ENCODE assay signal across 2 cellular contexts in the genomic region with DNA sequence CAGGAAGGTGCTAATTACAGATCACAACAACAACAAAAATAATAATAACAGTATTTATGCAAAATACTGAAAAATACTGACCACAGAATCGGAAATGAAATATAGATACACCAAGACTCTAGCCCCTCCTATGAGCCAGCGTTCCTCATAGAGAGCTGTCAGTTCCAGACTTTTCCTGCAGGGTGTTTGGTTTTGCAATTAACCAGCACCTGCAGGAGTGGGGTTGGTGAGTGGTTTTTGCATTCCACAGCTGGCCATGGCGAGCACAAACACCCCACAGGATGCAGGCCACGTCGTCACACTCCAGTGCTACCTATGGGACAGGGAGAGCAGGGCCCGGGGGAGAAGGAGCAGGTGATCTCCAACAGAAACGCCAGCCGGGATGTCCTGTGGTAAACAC.
TF ChIP-seq lines count a peak whose summit lies in the region.

No MANE protein-coding gene starts in this region.

TF ChIP-seq in GM23338, 12 proteins besides CTCF, POLR2A, EP300 and RAD21 (continued from another document and continues in another):
- TF ChIP-seq, protein P1, sequence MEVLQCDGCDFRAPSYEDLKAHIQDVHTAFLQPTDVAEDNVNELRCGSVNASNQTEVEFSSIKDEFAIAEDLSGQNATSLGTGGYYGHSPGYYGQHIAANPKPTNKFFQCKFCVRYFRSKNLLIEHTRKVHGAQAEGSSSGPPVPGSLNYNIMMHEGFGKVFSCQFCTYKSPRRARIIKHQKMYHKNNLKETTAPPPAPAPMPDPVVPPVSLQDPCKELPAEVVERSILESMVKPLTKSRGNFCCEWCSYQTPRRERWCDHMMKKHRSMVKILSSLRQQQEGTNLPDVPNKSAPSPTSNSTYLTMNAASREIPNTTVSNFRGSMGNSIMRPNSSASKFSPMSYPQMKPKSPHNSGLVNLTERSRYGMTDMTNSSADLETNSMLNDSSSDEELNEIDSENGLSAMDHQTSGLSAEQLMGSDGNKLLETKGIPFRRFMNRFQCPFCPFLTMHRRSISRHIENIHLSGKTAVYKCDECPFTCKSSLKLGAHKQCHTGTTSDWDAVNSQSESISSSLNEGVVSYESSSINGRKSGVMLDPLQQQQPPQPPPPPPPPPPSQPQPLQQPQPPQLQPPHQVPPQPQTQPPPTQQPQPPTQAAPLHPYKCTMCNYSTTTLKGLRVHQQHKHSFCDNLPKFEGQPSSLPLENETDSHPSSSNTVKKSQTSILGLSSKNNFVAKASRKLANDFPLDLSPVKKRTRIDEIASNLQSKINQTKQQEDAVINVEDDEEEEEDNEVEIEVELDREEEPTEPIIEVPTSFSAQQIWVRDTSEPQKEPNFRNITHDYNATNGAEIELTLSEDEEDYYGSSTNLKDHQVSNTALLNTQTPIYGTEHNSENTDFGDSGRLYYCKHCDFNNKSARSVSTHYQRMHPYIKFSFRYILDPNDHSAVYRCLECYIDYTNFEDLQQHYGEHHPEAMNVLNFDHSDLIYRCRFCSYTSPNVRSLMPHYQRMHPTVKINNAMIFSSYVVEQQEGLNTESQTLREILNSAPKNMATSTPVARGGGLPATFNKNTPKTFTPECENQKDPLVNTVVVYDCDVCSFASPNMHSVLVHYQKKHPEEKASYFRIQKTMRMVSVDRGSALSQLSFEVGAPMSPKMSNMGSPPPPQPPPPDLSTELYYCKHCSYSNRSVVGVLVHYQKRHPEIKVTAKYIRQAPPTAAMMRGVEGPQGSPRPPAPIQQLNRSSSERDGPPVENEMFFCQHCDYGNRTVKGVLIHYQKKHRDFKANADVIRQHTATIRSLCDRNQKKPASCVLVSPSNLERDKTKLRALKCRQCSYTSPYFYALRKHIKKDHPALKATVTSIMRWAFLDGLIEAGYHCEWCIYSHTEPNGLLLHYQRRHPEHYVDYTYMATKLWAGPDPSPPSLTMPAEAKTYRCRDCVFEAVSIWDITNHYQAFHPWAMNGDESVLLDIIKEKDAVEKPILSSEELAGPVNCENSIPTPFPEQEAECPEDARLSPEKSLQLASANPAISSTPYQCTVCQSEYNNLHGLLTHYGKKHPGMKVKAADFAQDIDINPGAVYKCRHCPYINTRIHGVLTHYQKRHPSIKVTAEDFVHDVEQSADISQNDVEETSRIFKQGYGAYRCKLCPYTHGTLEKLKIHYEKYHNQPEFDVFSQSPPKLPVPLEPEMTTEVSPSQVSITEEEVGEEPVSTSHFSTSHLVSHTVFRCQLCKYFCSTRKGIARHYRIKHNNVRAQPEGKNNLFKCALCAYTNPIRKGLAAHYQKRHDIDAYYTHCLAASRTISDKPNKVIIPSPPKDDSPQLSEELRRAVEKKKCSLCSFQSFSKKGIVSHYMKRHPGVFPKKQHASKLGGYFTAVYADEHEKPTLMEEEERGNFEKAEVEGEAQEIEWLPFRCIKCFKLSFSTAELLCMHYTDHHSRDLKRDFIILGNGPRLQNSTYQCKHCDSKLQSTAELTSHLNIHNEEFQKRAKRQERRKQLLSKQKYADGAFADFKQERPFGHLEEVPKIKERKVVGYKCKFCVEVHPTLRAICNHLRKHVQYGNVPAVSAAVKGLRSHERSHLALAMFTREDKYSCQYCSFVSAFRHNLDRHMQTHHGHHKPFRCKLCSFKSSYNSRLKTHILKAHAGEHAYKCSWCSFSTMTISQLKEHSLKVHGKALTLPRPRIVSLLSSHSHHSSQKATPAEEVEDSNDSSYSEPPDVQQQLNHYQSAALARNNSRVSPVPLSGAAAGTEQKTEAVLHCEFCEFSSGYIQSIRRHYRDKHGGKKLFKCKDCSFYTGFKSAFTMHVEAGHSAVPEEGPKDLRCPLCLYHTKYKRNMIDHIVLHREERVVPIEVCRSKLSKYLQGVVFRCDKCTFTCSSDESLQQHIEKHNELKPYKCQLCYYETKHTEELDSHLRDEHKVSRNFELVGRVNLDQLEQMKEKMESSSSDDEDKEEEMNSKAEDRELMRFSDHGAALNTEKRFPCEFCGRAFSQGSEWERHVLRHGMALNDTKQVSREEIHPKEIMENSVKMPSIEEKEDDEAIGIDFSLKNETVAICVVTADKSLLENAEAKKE (CRISPR knock-in tag; IDR thresholded peaks at IDR 0.05): no peak
- TF ChIP-seq ZNF331 (CRISPR knock-in tag; IDR thresholded peaks at IDR 0.05; ENCODE audit: low read depth) (no peak), EZH2phosphoT487 (IDR thresholded peaks at IDR 0.05; ENCODE audit: unreplicated experiment) (no peak), NANOG (IDR thresholded peaks at IDR 0.05; ENCODE audit: borderline replicate concordance) (no peak), ETS1 (IDR thresholded peaks at IDR 0.05) (no peak), POLR2AphosphoS5 (IDR thresholded peaks at IDR 0.05; ENCODE audit: low read depth) (no peak), JUNB (IDR thresholded peaks at IDR 0.05; ENCODE audit: unreplicated experiment) (no peak), CREB1 (CRISPR knock-in tag; IDR thresholded peaks at IDR 0.05; ENCODE audit: low read depth) (no peak), ZNF114 (CRISPR knock-in tag; IDR thresholded peaks at IDR 0.05) (no peak)
- TF ChIP-seq, protein P2, sequence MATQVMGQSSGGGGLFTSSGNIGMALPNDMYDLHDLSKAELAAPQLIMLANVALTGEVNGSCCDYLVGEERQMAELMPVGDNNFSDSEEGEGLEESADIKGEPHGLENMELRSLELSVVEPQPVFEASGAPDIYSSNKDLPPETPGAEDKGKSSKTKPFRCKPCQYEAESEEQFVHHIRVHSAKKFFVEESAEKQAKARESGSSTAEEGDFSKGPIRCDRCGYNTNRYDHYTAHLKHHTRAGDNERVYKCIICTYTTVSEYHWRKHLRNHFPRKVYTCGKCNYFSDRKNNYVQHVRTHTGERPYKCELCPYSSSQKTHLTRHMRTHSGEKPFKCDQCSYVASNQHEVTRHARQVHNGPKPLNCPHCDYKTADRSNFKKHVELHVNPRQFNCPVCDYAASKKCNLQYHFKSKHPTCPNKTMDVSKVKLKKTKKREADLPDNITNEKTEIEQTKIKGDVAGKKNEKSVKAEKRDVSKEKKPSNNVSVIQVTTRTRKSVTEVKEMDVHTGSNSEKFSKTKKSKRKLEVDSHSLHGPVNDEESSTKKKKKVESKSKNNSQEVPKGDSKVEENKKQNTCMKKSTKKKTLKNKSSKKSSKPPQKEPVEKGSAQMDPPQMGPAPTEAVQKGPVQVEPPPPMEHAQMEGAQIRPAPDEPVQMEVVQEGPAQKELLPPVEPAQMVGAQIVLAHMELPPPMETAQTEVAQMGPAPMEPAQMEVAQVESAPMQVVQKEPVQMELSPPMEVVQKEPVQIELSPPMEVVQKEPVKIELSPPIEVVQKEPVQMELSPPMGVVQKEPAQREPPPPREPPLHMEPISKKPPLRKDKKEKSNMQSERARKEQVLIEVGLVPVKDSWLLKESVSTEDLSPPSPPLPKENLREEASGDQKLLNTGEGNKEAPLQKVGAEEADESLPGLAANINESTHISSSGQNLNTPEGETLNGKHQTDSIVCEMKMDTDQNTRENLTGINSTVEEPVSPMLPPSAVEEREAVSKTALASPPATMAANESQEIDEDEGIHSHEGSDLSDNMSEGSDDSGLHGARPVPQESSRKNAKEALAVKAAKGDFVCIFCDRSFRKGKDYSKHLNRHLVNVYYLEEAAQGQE (IDR thresholded peaks at IDR 0.05; ENCODE audit: unreplicated experiment): no peak

TF ChIP-seq in K562, 482 proteins besides CTCF, POLR2A, EP300 and RAD21 (continued from another document):
- TF ChIP-seq POLR3G (IDR thresholded peaks at IDR 0.05; ENCODE audit: extremely low read depth, insufficient read length, insufficient replicate concordance): no peak
- TF ChIP-seq GTF2B (IDR thresholded peaks at IDR 0.05; ENCODE audit: extremely low read depth, insufficient read length): no peak
- TF ChIP-seq EZH2 (IDR thresholded peaks at IDR 0.05; ENCODE audit: borderline replicate concordance, low read depth, low read length): no peak
- TF ChIP-seq, protein P3, sequence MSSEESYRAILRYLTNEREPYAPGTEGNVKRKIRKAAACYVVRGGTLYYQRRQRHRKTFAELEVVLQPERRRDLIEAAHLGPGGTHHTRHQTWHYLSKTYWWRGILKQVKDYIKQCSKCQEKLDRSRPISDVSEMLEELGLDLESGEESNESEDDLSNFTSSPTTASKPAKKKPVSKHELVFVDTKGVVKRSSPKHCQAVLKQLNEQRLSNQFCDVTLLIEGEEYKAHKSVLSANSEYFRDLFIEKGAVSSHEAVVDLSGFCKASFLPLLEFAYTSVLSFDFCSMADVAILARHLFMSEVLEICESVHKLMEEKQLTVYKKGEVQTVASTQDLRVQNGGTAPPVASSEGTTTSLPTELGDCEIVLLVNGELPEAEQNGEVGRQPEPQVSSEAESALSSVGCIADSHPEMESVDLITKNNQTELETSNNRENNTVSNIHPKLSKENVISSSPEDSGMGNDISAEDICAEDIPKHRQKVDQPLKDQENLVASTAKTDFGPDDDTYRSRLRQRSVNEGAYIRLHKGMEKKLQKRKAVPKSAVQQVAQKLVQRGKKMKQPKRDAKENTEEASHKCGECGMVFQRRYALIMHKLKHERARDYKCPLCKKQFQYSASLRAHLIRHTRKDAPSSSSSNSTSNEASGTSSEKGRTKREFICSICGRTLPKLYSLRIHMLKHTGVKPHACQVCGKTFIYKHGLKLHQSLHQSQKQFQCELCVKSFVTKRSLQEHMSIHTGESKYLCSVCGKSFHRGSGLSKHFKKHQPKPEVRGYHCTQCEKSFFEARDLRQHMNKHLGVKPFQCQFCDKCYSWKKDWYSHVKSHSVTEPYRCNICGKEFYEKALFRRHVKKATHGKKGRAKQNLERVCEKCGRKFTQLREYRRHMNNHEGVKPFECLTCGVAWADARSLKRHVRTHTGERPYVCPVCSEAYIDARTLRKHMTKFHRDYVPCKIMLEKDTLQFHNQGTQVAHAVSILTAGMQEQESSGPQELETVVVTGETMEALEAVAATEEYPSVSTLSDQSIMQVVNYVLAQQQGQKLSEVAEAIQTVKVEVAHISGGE (CRISPR knock-in tag; IDR thresholded peaks at IDR 0.05): no peak
